29 cellular contexts compared by ENCODE assay signal in genomic region chr11:6889835-6890234, GRCh38. TPM values are rescaled to one million over a fixed set of nuclear protein-coding genes. Genes with fewer than 3 reads are reported as not detected.
"Had no signal": no experiment of that assay in that cellular context is flagged by ENCODE, and none has a peak within 500 bp of the region (broad histone marks: within the 10 kb centered on the region; RNA-seq: fewer than 3 reads in every experiment).

No MANE protein-coding gene starts in this region.

- H3K4me1 ChIP-seq: ascending aorta, body of pancreas had no signal

- H3K27me3 ChIP-seq: ascending aorta, body of pancreas had no signal

- H3K4me3 ChIP-seq: ascending aorta, body of pancreas, SK-N-MC had no signal

- ATAC-seq: activated CD8-positive, alpha-beta memory T cell treated with anti-CD3 and anti-CD28 coated beads, Interleukin-2, amount 10 ng/mL, durations not matched to agents 7 days and 5 days; body of pancreas; Right ventricle myocardium inferior; T-cell had no signal

- DNase-seq: activated B cell treated with CpG ODN at 0.5 μM for 24 hours; activated CD4-positive, alpha-beta T cell treated with anti-CD3 and anti-CD28 coated beads for 1 hour; activated CD4-positive, alpha-beta T cell treated with anti-CD3 and anti-CD28 coated beads, Interleukin-2, amount 10 ng/mL, durations not matched to agents 24 days and 14 days; activated CD4-positive, alpha-beta T cell treated with anti-CD3 and anti-CD28 coated beads, Interleukin-2, amount 50 U/mL, for 48 hours; activated CD8-positive, alpha-beta memory T cell treated with anti-CD3 and anti-CD28 coated beads, Interleukin-2, amount 10 ng/mL, durations not matched to agents 7 days and 5 days; activated effector memory CD4-positive, alpha-beta T cell treated with Interleukin-2 at 50 U/mL for 16 hours; activated naive CD4-positive, alpha-beta T cell; activated T-cell treated with anti-CD3 and anti-CD28 coated beads, Interleukin-2, amount 50 U/mL, for 24 hours; amniotic stem cell; body of pancreas; central memory CD4-positive, alpha-beta T cell; MM.1S; NCI-H1105; NCI-H1436 treated with DMSO at 0.1 percent for 48 hours; NCI-H187; NCI-H2081; NCI-H510A treated with DMSO at 0.1 percent for 48 hours; NCI-H69; RPMI8226; T-cell; T-helper 2 cell; T1000 had no signal

- H3K27ac ChIP-seq: ascending aorta, body of pancreas, SK-N-MC had no signal

- FAIRE-seq: bronchial epithelial cell, TTC549 had no signal

- H3K36me3 ChIP-seq: ascending aorta had no signal

- H3K9me3 ChIP-seq: ascending aorta, body of pancreas had no signal

RNA-seq across cellular contexts. Expression of gene OR2D2, which starts 2.5 kb away (rescaled TPM):
- total RNA-seq: activated B cell treated with CpG ODN at 0.5 μM for 24 hours, ascending aorta, bronchial epithelial cell, chondrocyte, Right ventricle myocardium inferior, T-cell had no signal

RNA-seq across cellular contexts. Expression of gene OR10A4, which starts 13.4 kb away (rescaled TPM):
- total RNA-seq: activated B cell treated with CpG ODN at 0.5 μM for 24 hours; activated CD4-positive, alpha-beta T cell treated with anti-CD3 and anti-CD28 coated beads, Interleukin-2, amount 10 ng/mL, durations not matched to agents 24 days and 14 days; activated CD8-positive, alpha-beta memory T cell treated with anti-CD3 and anti-CD28 coated beads, Interleukin-2, amount 10 ng/mL, durations not matched to agents 7 days and 5 days; activated T-helper 1 cell treated with anti-CD3 and anti-CD28 coated beads, Interleukin-12 subunit alpha, Interleukin-12 subunit beta, Interleukin-2, Interleukin-4 antibody, amounts not matched to agents 30 ng/mL and 10 ng/mL and 1 ng/mL, durations not matched to agents 14 hours and 24 hours and 36 hours; ascending aorta; body of pancreas; bronchial epithelial cell; chondrocyte; Right ventricle myocardium inferior; T-cell had no signal

RNA-seq across cellular contexts. Expression of gene OR10A2, which starts 27.0 kb away (rescaled TPM):
- total RNA-seq: activated B cell treated with CpG ODN at 0.5 μM for 24 hours; activated CD4-positive, alpha-beta T cell treated with anti-CD3 and anti-CD28 coated beads, Interleukin-2, amount 10 ng/mL, durations not matched to agents 24 days and 14 days; activated CD8-positive, alpha-beta memory T cell treated with anti-CD3 and anti-CD28 coated beads, Interleukin-2, amount 10 ng/mL, durations not matched to agents 7 days and 5 days; activated T-helper 1 cell treated with anti-CD3 and anti-CD28 coated beads, Interleukin-12 subunit alpha, Interleukin-12 subunit beta, Interleukin-2, Interleukin-4 antibody, amounts not matched to agents 30 ng/mL and 10 ng/mL and 1 ng/mL, durations not matched to agents 14 hours and 24 hours and 36 hours; ascending aorta; body of pancreas; bronchial epithelial cell; chondrocyte; Right ventricle myocardium inferior; T-cell had no signal

RNA-seq across cellular contexts. Expression of gene OR2D3, which starts 31.0 kb away (rescaled TPM):
- total RNA-seq: activated B cell treated with CpG ODN at 0.5 μM for 24 hours; activated CD4-positive, alpha-beta T cell treated with anti-CD3 and anti-CD28 coated beads, Interleukin-2, amount 10 ng/mL, durations not matched to agents 24 days and 14 days; activated CD8-positive, alpha-beta memory T cell treated with anti-CD3 and anti-CD28 coated beads, Interleukin-2, amount 10 ng/mL, durations not matched to agents 7 days and 5 days; activated T-helper 1 cell treated with anti-CD3 and anti-CD28 coated beads, Interleukin-12 subunit alpha, Interleukin-12 subunit beta, Interleukin-2, Interleukin-4 antibody, amounts not matched to agents 30 ng/mL and 10 ng/mL and 1 ng/mL, durations not matched to agents 14 hours and 24 hours and 36 hours; ascending aorta; body of pancreas; bronchial epithelial cell; chondrocyte; Right ventricle myocardium inferior; T-cell had no signal

RNA-seq across cellular contexts. Expression of gene ZNF215, which starts 36.4 kb away (rescaled TPM):
- total RNA-seq: ascending aorta had no signal
